8 cellular contexts compared by ENCODE assay signal in genomic region chr22:19478086-19478392, GRCh38. TPM values are rescaled to one million over a fixed set of nuclear protein-coding genes. Genes with fewer than 3 reads are reported as not detected.
DNase-seq lines count a peak whose midpoint lies in the region; ATAC-seq, FAIRE-seq and TF ChIP-seq lines count a peak whose summit lies in the region.

No MANE protein-coding gene starts in this region.

- CTCF ChIA-PET in activated CD8-positive, alpha-beta memory T cell treated with anti-CD3 and anti-CD28 coated beads, Interleukin-2, amount 10 ng/mL, durations not matched to agents 7 days and 5 days (lab: Charles Lee) = interaction anchor here (0.8 to 2.7 kb wide), 12 partner anchors 9 to 333 kb away, joined by 3 to 16 read pairs (median 4); partner anchors contain the start of genes ESS2 and HIRA
- CTCF ChIA-PET in HepG2 (lab: Yijun Ruan, JAX; ENCODE audit: low intra/inter-chr PET ratio, low total read pairs) = no interaction called here

- peak overlapping the region; percentile 83 for H3K4me2 ChIP-seq in HepG2 (ENCODE audit: low read depth, low read length)

- no peak for TF ChIP-seq EP300 in HepG2 (IDR thresholded peaks at IDR 0.05; ENCODE audit: low read depth in 2 of 2, low read length in 2 of 2)
- no peak for TF ChIP-seq EP300 in HepG2 (CRISPR knock-in tag; IDR thresholded peaks at IDR 0.05; ENCODE audit: borderline replicate concordance)

- DNase-seq in activated CD8-positive, alpha-beta memory T cell treated with anti-CD3 and anti-CD28 coated beads, Interleukin-2, amount 10 ng/mL, durations not matched to agents 7 days and 5 days = no peak
- DNase-seq in activated CD8-positive, alpha-beta memory T cell treated with anti-CD3 and anti-CD28 coated beads for 24 hours = no peak
- DNase-seq in adipocyte (ENCODE audit: low read depth) = peak; percentile 22
- no peak for DNase-seq in HepG2 (ENCODE audit: low spot score)
- no peak for DNase-seq in thyroid gland
- DNase-seq in LoVo (ENCODE audit: low spot score) = no peak
- no peak for DNase-seq in ecto neural progenitor cell (ENCODE audit: low spot score)

- H3K4me3 ChIP-seq in adipocyte (ENCODE audit: low read length) (peak overlapping the region; percentile 99), HepG2 (replicated peaks in 1 of 3; ENCODE audit: insufficient read depth in 1 of 3, low read depth in 2 of 3, low read length in 3 of 3) (peak overlapping the region; percentile 66 to 98 (median 97)), thyroid gland (replicated peaks in 1 of 3) (peak overlapping the region in 2 of 3 donors; percentile 69 to 85)

- H2AFZ ChIP-seq in HepG2 (ENCODE audit: low read length) = no peak overlapping the region

- no peak for FAIRE-seq in HepG2 (lab: Jason Lieb, UNC)

- intact Hi-C loops in HepG2 (cut with micrococcal nuclease; ENCODE audit: unreplicated experiment) = loop anchor here (2.0 to 10.0 kb wide), 4 partner anchors 31 to 173 kb away; partner anchors contain the start of genes C22orf39 and HIRA
- intact Hi-C loops in thyroid gland (cut with DNase I) = loop anchor here (10.0 kb wide), 1 partner anchor 293 kb away; no protein-coding TSS in a partner anchor

- peaks cover 35% of the 10 kb centered on the region for H3K4me1 Mint-ChIP-seq in activated CD8-positive, alpha-beta memory T cell treated with anti-CD3 and anti-CD28 coated beads, Interleukin-2, amount 10 ng/mL, durations not matched to agents 7 days and 5 days

- H3K27ac ChIP-seq in HepG2 (ENCODE audit: extremely low read length, insufficient read depth, low read length) = peak overlapping the region; percentile 97
- no peak overlapping the region for H3K27ac ChIP-seq in thyroid gland

- H3K27ac Mint-ChIP-seq in activated CD8-positive, alpha-beta memory T cell treated with anti-CD3 and anti-CD28 coated beads, Interleukin-2, amount 10 ng/mL, durations not matched to agents 7 days and 5 days = peak overlapping the region; percentile 98

- no peak for ATAC-seq in activated CD8-positive, alpha-beta memory T cell treated with anti-CD3 and anti-CD28 coated beads, Interleukin-2, amount 10 ng/mL, durations not matched to agents 7 days and 5 days
- ATAC-seq in HepG2 = no peak
- no peak for ATAC-seq in GM18868 (IDR thresholded peaks at IDR 0.05; ENCODE audit: unreplicated experiment)

- POLR2A ChIA-PET in HepG2 (lab: Yijun Ruan, JAX) = interaction anchor here (2.1 kb wide), 1 partner anchor 46 kb away, joined by 12 read pairs; the partner anchor contains the start of genes HIRA and MRPL40

- H3K4me1 ChIP-seq in adipocyte (ENCODE audit: control insufficient read depth, insufficient read depth, low read length) = peaks cover 33% of the 10 kb centered on the region
- peaks cover 26% of the 10 kb centered on the region for H3K4me1 ChIP-seq in HepG2 (ENCODE audit: insufficient read depth, low read length)
- H3K4me1 ChIP-seq in thyroid gland = peaks cover 15 to 16% of the 10 kb centered on the region in 2 donors

- peak overlapping the region; percentile 99 for H3K4me3 Mint-ChIP-seq in activated CD8-positive, alpha-beta memory T cell treated with anti-CD3 and anti-CD28 coated beads, Interleukin-2, amount 10 ng/mL, durations not matched to agents 7 days and 5 days

- WGBS in HepG2 (ENCODE audit: low lambda C conversion rate) = 0% methylated on average over 5 of the region's 5 CpGs
- WGBS in thyroid gland, 2 donors = 10% methylated on average over 5 of the region's 5 CpGs

- TF ChIP-seq POLR2A in HepG2 (IDR thresholded peaks at IDR 0.05; ENCODE audit: insufficient read depth in 1 of 2, low read depth in 2 of 2, low read length in 2 of 2) = no peak
- TF ChIP-seq POLR2A in thyroid gland (IDR thresholded peaks at IDR 0.05) = no peak

- H3K36me3 Mint-ChIP-seq in activated CD8-positive, alpha-beta memory T cell treated with anti-CD3 and anti-CD28 coated beads, Interleukin-2, amount 10 ng/mL, durations not matched to agents 7 days and 5 days = peaks cover 19% of the 10 kb centered on the region

- in situ Hi-C loops in HepG2 (cut with HindIII; ENCODE audit: extremely low pct_ligation_motif_present, low pct_unique_long_range_greater_than_20kb) = loop anchor here (10.0 kb wide), 1 partner anchor 183 kb away; the partner anchor contains the start of gene CLTCL1

- H3K36me3 ChIP-seq in adipocyte (ENCODE audit: control insufficient read depth, insufficient read depth, low read length, severe bottlenecking) (peaks cover 22% of the 10 kb centered on the region), HepG2 (replicated peaks in 1 of 2; ENCODE audit: control insufficient read depth in 1 of 2, insufficient read depth in 2 of 2, low read length in 2 of 2) (peaks cover 8 to 18% of the 10 kb centered on the region in 2 experiments), thyroid gland (peaks cover 0 to 16% of the 10 kb centered on the region in 2 donors)

- H3K27me3 ChIP-seq in adipocyte (replicated peaks; ENCODE audit: control insufficient read depth, insufficient read depth, low read length) (no peaks in the 10 kb centered on the region), HepG2 (ENCODE audit: control insufficient read depth in 1 of 2, insufficient read depth in 2 of 2, low read length in 2 of 2) (no peaks in the 10 kb centered on the region; a peak in 1 of 5 replicates), thyroid gland (no peaks in the 10 kb centered on the region)

- no peaks in the 10 kb centered on the region for H3K9me3 ChIP-seq in adipocyte (ENCODE audit: control insufficient read depth, low read length)
- no peaks in the 10 kb centered on the region for H3K9me3 ChIP-seq in HepG2 (ENCODE audit: low read length)
- no peaks in the 10 kb centered on the region for H3K9me3 ChIP-seq in thyroid gland

- no peaks in the 10 kb centered on the region for H3K9me3 Mint-ChIP-seq in activated CD8-positive, alpha-beta memory T cell treated with anti-CD3 and anti-CD28 coated beads, Interleukin-2, amount 10 ng/mL, durations not matched to agents 7 days and 5 days (ENCODE audit: low read depth)

- TF ChIP-seq RAD21 in HepG2 (CRISPR knock-in tag; IDR thresholded peaks at IDR 0.05) = no peak

- no peak for TF ChIP-seq CTCF in HepG2 (CRISPR knock-in tag; IDR thresholded peaks at IDR 0.05)
- TF ChIP-seq CTCF in thyroid gland (IDR thresholded peaks at IDR 0.05) = no peak

- H3K79me2 ChIP-seq in HepG2 (ENCODE audit: insufficient read depth, low read length) = peaks cover 52% of the 10 kb centered on the region

- H3K27me3 Mint-ChIP-seq in activated CD8-positive, alpha-beta memory T cell treated with anti-CD3 and anti-CD28 coated beads, Interleukin-2, amount 10 ng/mL, durations not matched to agents 7 days and 5 days = no peaks in the 10 kb centered on the region

- peak overlapping the region; percentile 96 for H3K9ac ChIP-seq in adipocyte (ENCODE audit: low read length)
- H3K9ac ChIP-seq in HepG2 (ENCODE audit: insufficient read depth, low read depth, low read length) = peak overlapping the region; percentile 97

- H4K20me1 ChIP-seq in HepG2 (ENCODE audit: insufficient read depth, low read length) = peaks cover 13% of the 10 kb centered on the region; the same call in 1 of the 2 replicates

- no TSS peak for BruUV-seq in HepG2 (replicated peaks; lab: Mats Ljungman, UMichigan)

RNA-seq across cellular contexts. Expression of gene UFD1, which starts 1.0 kb away (rescaled TPM):
- 100 to 1,000 TPM in 1 of 2 experiments, 10 to 100 TPM in 1; 80.1 to 111 TPM for total RNA-seq in activated CD8-positive, alpha-beta memory T cell treated with anti-CD3 and anti-CD28 coated beads, Interleukin-2, amount 10 ng/mL, durations not matched to agents 7 days and 5 days
- total RNA-seq in HepG2 (2016; rRNA removed; fragmentation: Illumina TruSeq; extraction: Trizol) (51.1 and 58.2 TPM in 2 replicates), thyroid gland (10 to 100 TPM; 29.3 to 52.7 (median 44.2) TPM)
- total RNA-seq in HepG2 (2016; cell fraction: cytosol; rRNA removed; fragmentation: Illumina TruSeq; extraction: Trizol; ENCODE audit: low read depth) = 23.2 and 32.3 TPM in 2 replicates
- 55.2 and 58.4 TPM in 2 replicates for total RNA-seq in HepG2 (2016; cell fraction: insoluble cytoplasmic fraction; rRNA removed; fragmentation: Illumina TruSeq; extraction: Trizol)
- total RNA-seq in HepG2 (2016; cell fraction: membrane; rRNA removed; fragmentation: Illumina TruSeq; extraction: Trizol) = 29.0 and 30.3 TPM in 2 replicates
- 29.6 and 37.6 TPM in 2 replicates for total RNA-seq in HepG2 (2016; cell fraction: nucleus; rRNA removed; fragmentation: Illumina TruSeq; extraction: Trizol)
- 45.0 and 47.9 TPM in 2 replicates for polyA plus RNA-seq in HepG2 (2011; rRNA removed)
- polyA plus RNA-seq in HepG2 (2011; cell fraction: cytosol; rRNA removed) = 41.5 and 49.4 TPM in 2 replicates
- polyA plus RNA-seq in HepG2 (2011; cell fraction: nucleus; rRNA removed) = 42.9 and 51.2 TPM in 2 replicates
- polyA plus RNA-seq in HepG2 (2012) = 29.1 and 43.9 TPM in 2 replicates
- 54.2 and 76.9 TPM in 2 replicates for polyA plus RNA-seq in HepG2 (2016; cell fraction: cytosol; fragmentation: Illumina TruSeq; extraction: Trizol; ENCODE audit: low read depth)
- 87.5 and 96.2 TPM in 2 replicates for polyA plus RNA-seq in HepG2 (2016; cell fraction: insoluble cytoplasmic fraction; fragmentation: Illumina TruSeq; extraction: Trizol; ENCODE audit: low read depth)
- polyA plus RNA-seq in HepG2 (2016; cell fraction: membrane; fragmentation: Illumina TruSeq; extraction: Trizol; ENCODE audit: low read depth) = 46.8 and 50.4 TPM in 2 replicates
- polyA plus RNA-seq in HepG2 (2016; cell fraction: nucleus; fragmentation: Illumina TruSeq; extraction: Trizol; ENCODE audit: insufficient read depth, low read depth) = 73.9 and 75.5 TPM in 2 replicates
- 41.3 and 201 TPM in 2 replicates for polyA minus RNA-seq in HepG2 (2011; rRNA and poly(A)+ RNA removed; ENCODE audit: low replicate concordance)
- 13.8 and 14.2 TPM in 2 replicates for polyA minus RNA-seq in HepG2 (2011; cell fraction: cytosol; rRNA and poly(A)+ RNA removed)
- polyA minus RNA-seq in HepG2 (2011; cell fraction: nucleus; rRNA and poly(A)+ RNA removed) = 32.1 and 32.2 TPM in 2 replicates

RNA-seq across cellular contexts. Expression of gene CDC45, which starts 1.7 kb away (rescaled TPM):
- total RNA-seq in activated CD8-positive, alpha-beta memory T cell treated with anti-CD3 and anti-CD28 coated beads, Interleukin-2, amount 10 ng/mL, durations not matched to agents 7 days and 5 days = 100 to 1,000 TPM in 1 of 2 experiments, 10 to 100 TPM in 1; 94.8 to 104 TPM
- total RNA-seq in HepG2 (2016; rRNA removed; fragmentation: Illumina TruSeq; extraction: Trizol) (34.8 and 36.3 TPM in 2 replicates), thyroid gland (1 to 10 TPM in 2 of 4 donors, under 1 TPM in 1, not detected in 1; 0.24 to 1.9 (median 1.7) TPM)
- 5.0 and 6.1 TPM in 2 replicates for total RNA-seq in HepG2 (2016; cell fraction: cytosol; rRNA removed; fragmentation: Illumina TruSeq; extraction: Trizol; ENCODE audit: low read depth)
- total RNA-seq in HepG2 (2016; cell fraction: insoluble cytoplasmic fraction; rRNA removed; fragmentation: Illumina TruSeq; extraction: Trizol) = 31.8 and 36.3 TPM in 2 replicates
- 8.7 and 9.6 TPM in 2 replicates for total RNA-seq in HepG2 (2016; cell fraction: membrane; rRNA removed; fragmentation: Illumina TruSeq; extraction: Trizol)
- 33.9 and 34.5 TPM in 2 replicates for total RNA-seq in HepG2 (2016; cell fraction: nucleus; rRNA removed; fragmentation: Illumina TruSeq; extraction: Trizol)
- 11.0 and 14.4 TPM in 2 replicates for polyA plus RNA-seq in HepG2 (2011; rRNA removed)
- polyA plus RNA-seq in HepG2 (2011; cell fraction: cytosol; rRNA removed) = 9.7 and 11.5 TPM in 2 replicates
- polyA plus RNA-seq in HepG2 (2011; cell fraction: nucleus; rRNA removed) = 21.8 and 33.5 TPM in 2 replicates
- 4.7 and 9.8 TPM in 2 replicates for polyA plus RNA-seq in HepG2 (2012)
- 4.3 and 4.5 TPM in 2 replicates for polyA plus RNA-seq in HepG2 (2016; cell fraction: cytosol; fragmentation: Illumina TruSeq; extraction: Trizol; ENCODE audit: low read depth)
- polyA plus RNA-seq in HepG2 (2016; cell fraction: insoluble cytoplasmic fraction; fragmentation: Illumina TruSeq; extraction: Trizol; ENCODE audit: low read depth) = 29.4 and 30.1 TPM in 2 replicates
- polyA plus RNA-seq in HepG2 (2016; cell fraction: membrane; fragmentation: Illumina TruSeq; extraction: Trizol; ENCODE audit: low read depth) = 6.4 and 6.7 TPM in 2 replicates
- polyA plus RNA-seq in HepG2 (2016; cell fraction: nucleus; fragmentation: Illumina TruSeq; extraction: Trizol; ENCODE audit: insufficient read depth, low read depth) = 69.2 and 76.1 TPM in 2 replicates
- 15.8 and 70.6 TPM in 2 replicates for polyA minus RNA-seq in HepG2 (2011; rRNA and poly(A)+ RNA removed; ENCODE audit: low replicate concordance)
- polyA minus RNA-seq in HepG2 (2011; cell fraction: cytosol; rRNA and poly(A)+ RNA removed) = 4.4 and 6.0 TPM in 2 replicates
- 15.7 and 19.4 TPM in 2 replicates for polyA minus RNA-seq in HepG2 (2011; cell fraction: nucleus; rRNA and poly(A)+ RNA removed)

RNA-seq across cellular contexts. Expression of gene C22orf39, which starts 30.5 kb away (rescaled TPM):
- 10 to 100 TPM; 31.1 to 36.4 TPM for total RNA-seq in activated CD8-positive, alpha-beta memory T cell treated with anti-CD3 and anti-CD28 coated beads, Interleukin-2, amount 10 ng/mL, durations not matched to agents 7 days and 5 days
- 26.4 and 31.5 TPM in 2 replicates for total RNA-seq in HepG2 (2016; rRNA removed; fragmentation: Illumina TruSeq; extraction: Trizol)
- 19.2 and 24.5 TPM in 2 replicates for total RNA-seq in HepG2 (2016; cell fraction: cytosol; rRNA removed; fragmentation: Illumina TruSeq; extraction: Trizol; ENCODE audit: low read depth)
- 27.8 and 30.9 TPM in 2 replicates for total RNA-seq in HepG2 (2016; cell fraction: insoluble cytoplasmic fraction; rRNA removed; fragmentation: Illumina TruSeq; extraction: Trizol)
- 35.7 and 36.0 TPM in 2 replicates for total RNA-seq in HepG2 (2016; cell fraction: membrane; rRNA removed; fragmentation: Illumina TruSeq; extraction: Trizol)
- 13.4 and 13.8 TPM in 2 replicates for total RNA-seq in HepG2 (2016; cell fraction: nucleus; rRNA removed; fragmentation: Illumina TruSeq; extraction: Trizol)
- 23.4 and 27.8 TPM in 2 replicates for polyA plus RNA-seq in HepG2 (2011; rRNA removed)
- 27.6 and 28.2 TPM in 2 replicates for polyA plus RNA-seq in HepG2 (2011; cell fraction: cytosol; rRNA removed)
- polyA plus RNA-seq in HepG2 (2011; cell fraction: nucleus; rRNA removed) = 12.1 and 16.9 TPM in 2 replicates
- 23.3 and 26.0 TPM in 2 replicates for polyA plus RNA-seq in HepG2 (2012)
- 21.4 and 27.7 TPM in 2 replicates for polyA plus RNA-seq in HepG2 (2016; cell fraction: cytosol; fragmentation: Illumina TruSeq; extraction: Trizol; ENCODE audit: low read depth)
- polyA plus RNA-seq in HepG2 (2016; cell fraction: insoluble cytoplasmic fraction; fragmentation: Illumina TruSeq; extraction: Trizol; ENCODE audit: low read depth) = 35.6 and 37.2 TPM in 2 replicates
- polyA plus RNA-seq in HepG2 (2016; cell fraction: membrane; fragmentation: Illumina TruSeq; extraction: Trizol; ENCODE audit: low read depth) = 32.9 and 37.0 TPM in 2 replicates
- polyA plus RNA-seq in HepG2 (2016; cell fraction: nucleus; fragmentation: Illumina TruSeq; extraction: Trizol; ENCODE audit: insufficient read depth, low read depth) = 23.0 and 28.6 TPM in 2 replicates
- polyA minus RNA-seq in HepG2 (2011; rRNA and poly(A)+ RNA removed; ENCODE audit: low replicate concordance) = 31.0 and 68.1 TPM in 2 replicates
- 13.9 and 22.2 TPM in 2 replicates for polyA minus RNA-seq in HepG2 (2011; cell fraction: cytosol; rRNA and poly(A)+ RNA removed)
- 15.3 and 16.1 TPM in 2 replicates for polyA minus RNA-seq in HepG2 (2011; cell fraction: nucleus; rRNA and poly(A)+ RNA removed)
- total RNA-seq in thyroid gland = 10 to 100 TPM; 66.9 to 90.0 (median 83.1) TPM

RNA-seq across cellular contexts. Expression of gene MRPL40, which starts 45.7 kb away (rescaled TPM):
- 10 to 100 TPM; 27.0 to 32.4 TPM for total RNA-seq in activated CD8-positive, alpha-beta memory T cell treated with anti-CD3 and anti-CD28 coated beads, Interleukin-2, amount 10 ng/mL, durations not matched to agents 7 days and 5 days
- total RNA-seq in HepG2 (2016; rRNA removed; fragmentation: Illumina TruSeq; extraction: Trizol) (79.7 and 107 TPM in 2 replicates), thyroid gland (10 to 100 TPM; 37.5 to 69.3 (median 48.7) TPM)
- total RNA-seq in HepG2 (2016; cell fraction: cytosol; rRNA removed; fragmentation: Illumina TruSeq; extraction: Trizol; ENCODE audit: low read depth) = 29.3 and 31.9 TPM in 2 replicates
- 80.6 and 113 TPM in 2 replicates for total RNA-seq in HepG2 (2016; cell fraction: insoluble cytoplasmic fraction; rRNA removed; fragmentation: Illumina TruSeq; extraction: Trizol)
- total RNA-seq in HepG2 (2016; cell fraction: membrane; rRNA removed; fragmentation: Illumina TruSeq; extraction: Trizol) = 28.9 and 33.0 TPM in 2 replicates
- total RNA-seq in HepG2 (2016; cell fraction: nucleus; rRNA removed; fragmentation: Illumina TruSeq; extraction: Trizol) = 29.8 and 31.8 TPM in 2 replicates
- 38.2 and 42.7 TPM in 2 replicates for polyA plus RNA-seq in HepG2 (2011; rRNA removed)
- 25.2 and 25.5 TPM in 2 replicates for polyA plus RNA-seq in HepG2 (2011; cell fraction: cytosol; rRNA removed)
- polyA plus RNA-seq in HepG2 (2011; cell fraction: nucleus; rRNA removed) = 9.5 and 11.2 TPM in 2 replicates
- polyA plus RNA-seq in HepG2 (2012) = 32.8 and 36.4 TPM in 2 replicates
- polyA plus RNA-seq in HepG2 (2016; cell fraction: cytosol; fragmentation: Illumina TruSeq; extraction: Trizol; ENCODE audit: low read depth) = 29.8 and 33.0 TPM in 2 replicates
- 106 and 109 TPM in 2 replicates for polyA plus RNA-seq in HepG2 (2016; cell fraction: insoluble cytoplasmic fraction; fragmentation: Illumina TruSeq; extraction: Trizol; ENCODE audit: low read depth)
- 24.7 and 29.2 TPM in 2 replicates for polyA plus RNA-seq in HepG2 (2016; cell fraction: membrane; fragmentation: Illumina TruSeq; extraction: Trizol; ENCODE audit: low read depth)
- polyA plus RNA-seq in HepG2 (2016; cell fraction: nucleus; fragmentation: Illumina TruSeq; extraction: Trizol; ENCODE audit: insufficient read depth, low read depth) = 48.5 and 49.1 TPM in 2 replicates
- 7.4 and 19.3 TPM in 2 replicates for polyA minus RNA-seq in HepG2 (2011; rRNA and poly(A)+ RNA removed; ENCODE audit: low replicate concordance)
- 4.8 and 7.9 TPM in 2 replicates for polyA minus RNA-seq in HepG2 (2011; cell fraction: cytosol; rRNA and poly(A)+ RNA removed)
- 5.7 and 7.7 TPM in 2 replicates for polyA minus RNA-seq in HepG2 (2011; cell fraction: nucleus; rRNA and poly(A)+ RNA removed)

RNA-seq across cellular contexts. Expression of gene CLDN5, which starts 46.2 kb away (rescaled TPM):
- total RNA-seq in activated CD8-positive, alpha-beta memory T cell treated with anti-CD3 and anti-CD28 coated beads, Interleukin-2, amount 10 ng/mL, durations not matched to agents 7 days and 5 days = not detected
- total RNA-seq in HepG2 (2016; rRNA removed; fragmentation: Illumina TruSeq; extraction: Trizol) (not detected in 2 replicates), thyroid gland (100 to 1,000 TPM in 2 of 4 donors, 10 to 100 TPM in 2; 71.8 to 303 (median 131) TPM)
- total RNA-seq in HepG2 (2016; cell fraction: cytosol; rRNA removed; fragmentation: Illumina TruSeq; extraction: Trizol; ENCODE audit: low read depth) = not detected in 2 replicates
- total RNA-seq in HepG2 (2016; cell fraction: insoluble cytoplasmic fraction; rRNA removed; fragmentation: Illumina TruSeq; extraction: Trizol) = not detected in 2 replicates
- total RNA-seq in HepG2 (2016; cell fraction: membrane; rRNA removed; fragmentation: Illumina TruSeq; extraction: Trizol) = not detected in 2 replicates
- total RNA-seq in HepG2 (2016; cell fraction: nucleus; rRNA removed; fragmentation: Illumina TruSeq; extraction: Trizol) = not detected in 2 replicates
- polyA plus RNA-seq in HepG2 (2011; rRNA removed) = not detected in 2 replicates
- polyA plus RNA-seq in HepG2 (2011; cell fraction: cytosol; rRNA removed) = 0.04 TPM in 1 of 2 replicates, not detected in the other
- not detected in 2 replicates for polyA plus RNA-seq in HepG2 (2011; cell fraction: nucleus; rRNA removed)
- polyA plus RNA-seq in HepG2 (2012) = not detected in 2 replicates
- polyA plus RNA-seq in HepG2 (2016; cell fraction: cytosol; fragmentation: Illumina TruSeq; extraction: Trizol; ENCODE audit: low read depth) = not detected in 2 replicates
- polyA plus RNA-seq in HepG2 (2016; cell fraction: insoluble cytoplasmic fraction; fragmentation: Illumina TruSeq; extraction: Trizol; ENCODE audit: low read depth) = not detected in 2 replicates
- not detected in 2 replicates for polyA plus RNA-seq in HepG2 (2016; cell fraction: membrane; fragmentation: Illumina TruSeq; extraction: Trizol; ENCODE audit: low read depth)
- not detected in 2 replicates for polyA plus RNA-seq in HepG2 (2016; cell fraction: nucleus; fragmentation: Illumina TruSeq; extraction: Trizol; ENCODE audit: insufficient read depth, low read depth)
- polyA minus RNA-seq in HepG2 (2011; rRNA and poly(A)+ RNA removed; ENCODE audit: low replicate concordance) = not detected in 2 replicates
- polyA minus RNA-seq in HepG2 (2011; cell fraction: cytosol; rRNA and poly(A)+ RNA removed) = not detected in 2 replicates
- polyA minus RNA-seq in HepG2 (2011; cell fraction: nucleus; rRNA and poly(A)+ RNA removed) = not detected in 2 replicates
